ENCODE assay signal across 23 cellular contexts in genomic region chr3:189853906-189854305, GRCh38.
"Had no signal": no experiment of that assay in that cellular context is flagged by ENCODE, and none has a peak within 500 bp of the region (broad histone marks: within the 10 kb centered on the region; RNA-seq: fewer than 3 reads in every experiment).

No MANE protein-coding gene starts in this region.

- ATAC-seq: activated CD4-positive, alpha-beta T cell treated with anti-CD3 and anti-CD28 coated beads for 36 hours; activated T-cell treated with anti-CD3 and anti-CD28 coated beads, Interleukin-2, amount 50 U/mL, for 72 hours; T-helper 17 cell had no signal

- H3K4me3 Mint-ChIP-seq: activated CD4-positive, alpha-beta memory T cell treated with anti-CD3 and anti-CD28 coated beads, Interleukin-2, amount 10 ng/mL, durations not matched to agents 7 days and 5 days; activated CD4-positive, alpha-beta T cell treated with anti-CD3 and anti-CD28 coated beads for 36 hours; activated T-cell treated with anti-CD3 and anti-CD28 coated beads, Interleukin-2, amount 50 U/mL, for 72 hours; brain; central memory CD8-positive, alpha-beta T cell; T-helper 17 cell had no signal

- H3K27me3 ChIP-seq: Peyer's patch had no signal

- H3K9me3 Mint-ChIP-seq: activated CD4-positive, alpha-beta memory T cell treated with anti-CD3 and anti-CD28 coated beads, Interleukin-2, amount 10 ng/mL, durations not matched to agents 7 days and 5 days; activated T-cell treated with anti-CD3 and anti-CD28 coated beads, Interleukin-2, amount 50 U/mL, for 72 hours; activated T-helper 2 cell treated with anti-CD3 and anti-CD28 coated beads, Interferon-gamma antibody, Interleukin-2, Interleukin-4, amounts not matched to agents 10 μg/mL and 5 μg/mL and 100 μg/mL, durations not matched to agents 14 hours and 24 hours and 36 hours; central memory CD8-positive, alpha-beta T cell had no signal

- H3K36me3 Mint-ChIP-seq: brain had no signal

- H3K36me3 ChIP-seq: Peyer's patch had no signal

- H3K27ac Mint-ChIP-seq: activated CD4-positive, alpha-beta memory T cell treated with anti-CD3 and anti-CD28 coated beads, Interleukin-2, amount 10 ng/mL, durations not matched to agents 7 days and 5 days; activated CD4-positive, alpha-beta T cell treated with anti-CD3 and anti-CD28 coated beads for 36 hours; activated T-helper 2 cell treated with anti-CD3 and anti-CD28 coated beads, Interferon-gamma antibody, Interleukin-2, Interleukin-4, amounts not matched to agents 10 μg/mL and 5 μg/mL and 100 μg/mL, durations not matched to agents 14 hours and 24 hours and 36 hours; brain; T-helper 17 cell had no signal

- H3K9me3 ChIP-seq: Peyer's patch had no signal

- H3K4me1 Mint-ChIP-seq: activated CD4-positive, alpha-beta memory T cell treated with anti-CD3 and anti-CD28 coated beads, Interleukin-2, amount 10 ng/mL, durations not matched to agents 7 days and 5 days; activated CD4-positive, alpha-beta T cell treated with anti-CD3 and anti-CD28 coated beads for 36 hours; brain; central memory CD8-positive, alpha-beta T cell; T-helper 17 cell had no signal

- H3K27me3 Mint-ChIP-seq: central memory CD8-positive, alpha-beta T cell had no signal

- DNase-seq: activated CD4-positive, alpha-beta memory T cell treated with anti-CD3 and anti-CD28 coated beads, Interleukin-2, amount 10 ng/mL, durations not matched to agents 7 days and 5 days; activated CD4-positive, alpha-beta T cell treated with anti-CD3 and anti-CD28 coated beads for 36 hours; activated CD4-positive, alpha-beta T cell treated with anti-CD3 and anti-CD28 coated beads, Interleukin-2, amount 50 U/mL, for 1 hour; activated CD4-positive, CD25-positive, alpha-beta regulatory T cell; activated gamma-delta T cell treated with Interleukin-2 at 50 U/mL for 16 hours; activated naive CD4-positive, alpha-beta T cell treated with anti-CD3 and anti-CD28 coated beads, Interleukin-2, amount 50 U/mL, for 16 hours; activated T-cell treated with anti-CD3 and anti-CD28 coated beads for 4 hours; activated T-cell treated with anti-CD3 and anti-CD28 coated beads, Interleukin-2, amount 50 U/mL, for 72 hours; amygdala; MM.1S; NCI-H1105 treated with DMSO at 0.1 percent for 48 hours; NCI-H1436 treated with DMSO at 0.1 percent for 48 hours; NCI-H187; NCI-H2081; NCI-H510A treated with DMSO at 0.1 percent for 48 hours; NCI-H69; Peyer's patch; SHP77 treated with DMSO at 0.1 percent for 48 hours; T-helper 17 cell; T-helper 9 cell had no signal

- H3K4me3 ChIP-seq: Peyer's patch had no signal

- H3K4me1 ChIP-seq: Peyer's patch had no signal
